Comparison of ENCODE assay signal across 1 cellular context in genomic region chr20:603116-603640, GRCh38.
TF ChIP-seq lines count a peak whose summit lies in the region.

No MANE protein-coding gene starts in this region.

TF ChIP-seq in HepG2, 621 proteins besides CTCF, POLR2A, EP300 and RAD21:
- no peak for TF ChIP-seq ZSCAN25 (CRISPR knock-in tag; IDR thresholded peaks at IDR 0.05)
- no peak for TF ChIP-seq TSC22D2 (CRISPR knock-in tag; IDR thresholded peaks at IDR 0.05; ENCODE audit: borderline replicate concordance)
- TF ChIP-seq SP2 (CRISPR knock-in tag; IDR thresholded peaks at IDR 0.05): no peak
- TF ChIP-seq SYNCRIP (IDR thresholded peaks at IDR 0.05; ENCODE audit: insufficient read depth, low read depth, low read length): no peak
- TF ChIP-seq, protein P1, sequence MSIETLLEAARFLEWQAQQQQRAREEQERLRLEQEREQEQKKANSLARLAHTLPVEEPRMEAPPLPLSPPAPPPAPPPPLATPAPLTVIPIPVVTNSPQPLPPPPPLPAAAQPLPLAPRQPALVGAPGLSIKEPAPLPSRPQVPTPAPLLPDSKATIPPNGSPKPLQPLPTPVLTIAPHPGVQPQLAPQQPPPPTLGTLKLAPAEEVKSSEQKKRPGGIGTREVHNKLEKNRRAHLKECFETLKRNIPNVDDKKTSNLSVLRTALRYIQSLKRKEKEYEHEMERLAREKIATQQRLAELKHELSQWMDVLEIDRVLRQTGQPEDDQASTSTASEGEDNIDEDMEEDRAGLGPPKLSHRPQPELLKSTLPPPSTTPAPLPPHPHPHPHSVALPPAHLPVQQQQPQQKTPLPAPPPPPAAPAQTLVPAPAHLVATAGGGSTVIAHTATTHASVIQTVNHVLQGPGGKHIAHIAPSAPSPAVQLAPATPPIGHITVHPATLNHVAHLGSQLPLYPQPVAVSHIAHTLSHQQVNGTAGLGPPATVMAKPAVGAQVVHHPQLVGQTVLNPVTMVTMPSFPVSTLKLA (IDR thresholded peaks at IDR 0.05): peak; percentile 6; the same call in 1 of the 2 replicates
- TF ChIP-seq ZFAT (CRISPR knock-in tag; conservative IDR thresholded peaks at IDR 0.05): no peak
- no peak for TF ChIP-seq ZNF598 (CRISPR knock-in tag; IDR thresholded peaks at IDR 0.05; ENCODE audit: borderline replicate concordance)
